28 cellular contexts compared by ENCODE assay signal in the genomic region with DNA sequence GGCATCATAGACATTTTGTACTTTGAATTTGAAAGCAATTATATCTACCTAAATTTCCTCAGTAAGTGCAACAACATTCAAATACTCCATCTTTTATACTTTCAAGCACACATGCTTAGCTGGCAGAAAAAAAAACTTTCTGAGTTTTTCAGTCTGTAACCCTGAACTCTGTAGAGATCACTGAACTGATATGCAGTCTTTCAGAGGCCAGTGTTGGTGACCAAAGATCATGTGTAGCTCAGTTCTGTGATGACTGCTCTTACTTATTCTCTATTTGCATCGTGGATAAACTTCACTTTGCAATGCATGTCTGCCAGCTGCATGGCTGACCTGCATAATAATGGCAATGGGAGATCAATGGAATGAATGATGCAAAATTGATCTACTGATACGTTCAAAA.
"Had no signal": no experiment of that assay in that cellular context is flagged by ENCODE, and none has a peak within 500 bp of the region (broad histone marks: within the 10 kb centered on the region; RNA-seq: fewer than 3 reads in every experiment).

No MANE protein-coding gene starts in this region.

- H3K4me3 ChIP-seq: colonic mucosa, coronary artery, dorsolateral prefrontal cortex, esophagus muscularis mucosa, esophagus squamous epithelium, gastrocnemius medialis, gastroesophageal sphincter, heart left ventricle, heart right ventricle had no signal

- ATAC-seq: effector memory CD8-positive, alpha-beta T cell; esophagus mucosa; foreskin keratinocyte; gastrocnemius medialis; gastroesophageal sphincter; heart left ventricle; heart right ventricle had no signal

- FAIRE-seq: colon, endometrium, endothelial cell of umbilical vein, frontal cortex had no signal

- H3K9me3 ChIP-seq: colonic mucosa, esophagus muscularis mucosa, esophagus squamous epithelium, gastrocnemius medialis, gastroesophageal sphincter, heart left ventricle had no signal

- H3K4me1 ChIP-seq: colonic mucosa, esophagus muscularis mucosa, esophagus squamous epithelium, foreskin keratinocyte, gastrocnemius medialis, gastroesophageal sphincter, heart left ventricle, heart right ventricle had no signal

- H3K27ac ChIP-seq: colonic mucosa, coronary artery, dorsolateral prefrontal cortex, epithelial cell of prostate, esophagus muscularis mucosa, esophagus squamous epithelium, foreskin keratinocyte, gastrocnemius medialis, gastroesophageal sphincter, heart left ventricle, heart right ventricle had no signal

- DNase-seq: colonic mucosa; cortex of kidney; dermis blood vessel endothelial cell; dorsolateral prefrontal cortex; effector CD4-positive, alpha-beta T cell; effector CD8-positive, alpha-beta T cell; effector memory CD4-positive, alpha-beta T cell; effector memory CD8-positive, alpha-beta T cell; endodermal cell; erythroblast; esophagus squamous epithelium; foreskin fibroblast; foreskin keratinocyte; foreskin melanocyte; gastrocnemius medialis; glutamatergic neuron; head of caudate nucleus; heart left ventricle; heart right ventricle had no signal

- H3K27me3 ChIP-seq: colonic mucosa, dorsolateral prefrontal cortex, esophagus muscularis mucosa, esophagus squamous epithelium, foreskin keratinocyte, gastrocnemius medialis, gastroesophageal sphincter, heart left ventricle, heart right ventricle had no signal

- H3K36me3 ChIP-seq: colonic mucosa, esophagus muscularis mucosa, esophagus squamous epithelium, gastrocnemius medialis, gastroesophageal sphincter, heart left ventricle, heart right ventricle had no signal
